19 cellular contexts compared by ENCODE assay signal in the genomic region with DNA sequence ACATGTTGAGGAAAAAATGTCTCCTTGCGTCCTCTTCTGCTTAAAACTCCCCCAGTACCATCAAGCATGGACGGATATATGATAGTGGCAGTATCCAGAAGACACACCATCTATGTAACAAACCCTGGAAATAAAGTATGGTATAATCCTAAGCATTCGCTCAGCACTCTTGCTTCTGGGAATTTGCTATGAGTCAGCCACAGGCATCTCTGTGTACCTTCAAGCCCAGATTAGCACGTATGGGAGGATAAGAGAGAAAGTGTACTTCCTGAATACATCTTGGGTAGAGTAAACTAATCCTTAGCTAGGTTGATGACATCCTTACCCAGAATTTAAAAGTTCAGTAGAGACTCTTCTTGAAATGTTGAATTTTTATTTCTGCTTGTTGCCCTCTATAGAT.
A peak's percentile ranks its signal among the peaks of the same experiment; 100 is the strongest.
DNase-seq lines count a peak whose midpoint lies in the region; FAIRE-seq and TF ChIP-seq lines count a peak whose summit lies in the region.
"Had no signal": no experiment of that assay in that cellular context is flagged by ENCODE, and none has a peak within 500 bp of the region (broad histone marks: within the 10 kb centered on the region; RNA-seq: fewer than 3 reads in every experiment).

No MANE protein-coding gene starts in this region.

- peak overlapping the region; percentile 1 for H3K4me2 ChIP-seq in keratinocyte (ENCODE audit: control insufficient read depth, extremely low read depth, insufficient read depth, low read depth, low read length)

- H3K9me3 ChIP-seq in keratinocyte (ENCODE audit: control insufficient read depth, low read depth, low read length), result no peaks in the 10 kb centered on the region
- no peaks in the 10 kb centered on the region for H3K9me3 ChIP-seq in effector memory CD4-positive, alpha-beta T cell (ENCODE audit: control insufficient read depth, low read length)
- H3K9me3 ChIP-seq: MG63 had no signal

- H3K9ac ChIP-seq in keratinocyte (ENCODE audit: control insufficient read depth, extremely low read depth, insufficient read depth, low read length), result no peak overlapping the region

- POLR2A ChIA-PET in RWPE1 (lab: Yijun Ruan, JAX; ENCODE audit: low non-redundant PET), result no interaction called here

- peaks cover 3% of the 10 kb centered on the region for H3K9me1 ChIP-seq in keratinocyte (ENCODE audit: control insufficient read depth, extremely low read depth, insufficient read depth, low read length)

- no peaks in the 10 kb centered on the region for H4K20me1 ChIP-seq in keratinocyte (ENCODE audit: control insufficient read depth, extremely low read depth, insufficient read depth, low read length)

- dilution Hi-C loops in keratinocyte (cut with MboI; ENCODE audit: extremely low pct_ligation_motif_present, low sequenced_read_pairs), result no loop called here

- TF ChIP-seq CTCF in RWPE1 (conservative IDR thresholded peaks at IDR 0.05; ENCODE audit: low read depth), result no peak
- no peak for TF ChIP-seq CTCF in epithelial cell of esophagus (IDR thresholded peaks at IDR 0.05; ENCODE audit: insufficient read depth, low read depth, low read length, missing control alignments)
- TF ChIP-seq CTCF in keratinocyte (optimal IDR thresholded peaks at IDR 0.05 in 1 of 3, IDR thresholded peaks at IDR 0.05 in 1 of 3, conservative IDR thresholded peaks at IDR 0.05 in 1 of 3; ENCODE audit: extremely low read depth in 1 of 3, insufficient read depth in 2 of 3, low read length in 3 of 3), result no peak
- TF ChIP-seq CTCF in GM13977 (IDR thresholded peaks at IDR 0.05; ENCODE audit: extremely low read depth, insufficient read depth, missing control alignments), result no peak

- in situ Hi-C loops in GM13977 (cut with MboI; ENCODE audit: low pct_unique_long_range_greater_than_20kb, low sequenced_read_pairs, unreplicated experiment), result no loop called here

- no peaks in the 10 kb centered on the region for H3K27me3 ChIP-seq in keratinocyte (ENCODE audit: control insufficient read depth, extremely low read depth, insufficient read depth, low read length)
- H3K27me3 ChIP-seq in effector memory CD4-positive, alpha-beta T cell (replicated peaks; ENCODE audit: control insufficient read depth, insufficient read depth, low read length, poor library complexity, severe bottlenecking), result no peaks in the 10 kb centered on the region
- H3K27me3 ChIP-seq: MG63 had no signal

- no peaks in the 10 kb centered on the region for H3K79me2 ChIP-seq in keratinocyte (ENCODE audit: control insufficient read depth, insufficient read depth, low read length)

- H3K27ac ChIP-seq in RWPE1 (no peak overlapping the region), keratinocyte (ENCODE audit: control insufficient read depth, insufficient read depth, low read length) (no peak overlapping the region)
- no peak overlapping the region for H3K27ac ChIP-seq in effector memory CD4-positive, alpha-beta T cell (ENCODE audit: insufficient read depth, low read length, poor library complexity, severe bottlenecking)

- H3K4me3 ChIP-seq in epithelial cell of esophagus (ENCODE audit: low read length) (no peak overlapping the region), keratinocyte (ENCODE audit: control insufficient read depth in 2 of 3, extremely low read depth in 1 of 3, insufficient read depth in 2 of 3, low read depth in 1 of 3, low read length in 3 of 3) (no peak overlapping the region), skeletal muscle cell (ENCODE audit: low read depth, low read length) (no peak overlapping the region)
- no peak overlapping the region for H3K4me3 ChIP-seq in effector memory CD4-positive, alpha-beta T cell (ENCODE audit: insufficient read depth, low read depth, low read length, poor library complexity, severe bottlenecking)
- H3K4me3 ChIP-seq: MG63 had no signal

- H3K4me1 ChIP-seq in keratinocyte (ENCODE audit: control insufficient read depth, extremely low read depth, insufficient read depth, low read length), result peaks cover 26% of the 10 kb centered on the region
- no peaks in the 10 kb centered on the region for H3K4me1 ChIP-seq in effector memory CD4-positive, alpha-beta T cell (ENCODE audit: control insufficient read depth, insufficient read depth, low read length, poor library complexity, severe bottlenecking)

- CTCF ChIA-PET in RWPE1 (lab: Yijun Ruan, JAX), result no interaction called here

- peak; percentile 88 for FAIRE-seq in keratinocyte (lab: Jason Lieb, UNC)
- FAIRE-seq: GM12891 had no signal

- H3K36me3 ChIP-seq in keratinocyte (ENCODE audit: control insufficient read depth in 2 of 2, extremely low read depth in 1 of 2, insufficient read depth in 2 of 2, low read length in 2 of 2), result no peaks in the 10 kb centered on the region
- no peaks in the 10 kb centered on the region for H3K36me3 ChIP-seq in effector memory CD4-positive, alpha-beta T cell (ENCODE audit: control insufficient read depth, insufficient read depth, low read length)
- H3K36me3 ChIP-seq: MG63 had no signal

- no peak overlapping the region for H2AFZ ChIP-seq in keratinocyte (ENCODE audit: control insufficient read depth, low read length)

- peak; percentile 30 for DNase-seq in RWPE1 (ENCODE audit: low spot score)
- peak; percentile 84 for DNase-seq in epithelial cell of esophagus (ENCODE audit: low read depth)
- no peak for DNase-seq in keratinocyte (ENCODE audit: low read depth, low spot score)
- DNase-seq in skeletal muscle cell (ENCODE audit: low read depth), result peak; percentile 31
- no peak for DNase-seq in effector memory CD4-positive, alpha-beta T cell
- no peak for DNase-seq in GM13977 (ENCODE audit: low spot score)
- DNase-seq in middle frontal gyrus (ENCODE audit: extremely low spot score, low spot score), result no peak
- DNase-seq: ACHN; Calu3; CD4-positive, CD25-positive, alpha-beta regulatory T cell; GOT3; KG1; MG63; NCI-H1092 treated with DMSO at 0.1 percent for 48 hours; NCI-H1694 treated with DMSO at 0.1 percent for 48 hours; NCI-H446 treated with DMSO at 0.1 percent for 48 hours; NCI-H774; Right ventricle myocardium superior had no signal

Comparison
In these comparisons a context has a peak if more than half of its experiments do, and no peak if none do; other contexts are left out.
1. DNase-seq: peak in RWPE1 (single experiment), epithelial cell of esophagus (single experiment) and skeletal muscle cell (single experiment); none in keratinocyte (single experiment), effector memory CD4-positive, alpha-beta T cell (0 of 3), GM13977 (single experiment) and middle frontal gyrus (single experiment).